ENCODE assay signal across 8 cellular contexts in genomic region chr3:136753112-136753939, GRCh38. TPM values are rescaled to one million over a fixed set of nuclear protein-coding genes. Genes with fewer than 3 reads are reported as not detected.
A peak's percentile ranks its signal among the peaks of the same experiment; 100 is the strongest.
DNase-seq lines count a peak whose midpoint lies in the region; ATAC-seq, FAIRE-seq and TF ChIP-seq lines count a peak whose summit lies in the region.

No MANE protein-coding gene starts in this region.

- H3K36me3 ChIP-seq in SK-N-MC (ENCODE audit: insufficient read depth, low read length) (no peaks in the 10 kb centered on the region), esophagus squamous epithelium (no peaks in the 10 kb centered on the region), osteoblast (ENCODE audit: insufficient read depth, low read length) (no peaks in the 10 kb centered on the region)

- H3K4me1 ChIP-seq in A549 = peaks cover 22% of the 10 kb centered on the region
- peaks cover 4 to 46% (median 23%) of the 10 kb centered on the region in 3 donors for H3K4me1 ChIP-seq in esophagus squamous epithelium
- H3K4me1 ChIP-seq in osteoblast (ENCODE audit: insufficient read depth, low read length) = peaks cover 26% of the 10 kb centered on the region

- H3K4me3 ChIP-seq in A549 (peak overlapping the region; percentile 57), GM12875 (ENCODE audit: low read depth, low read length) (peak overlapping the region; percentile 57), SK-N-MC (peak overlapping the region; percentile 94), esophagus squamous epithelium (peak overlapping the region; percentile 76 to 97 (median 84)), osteoblast (ENCODE audit: insufficient read depth, low read length) (peak overlapping the region; percentile 91)

- TF ChIP-seq POLR2A in A549 (IDR thresholded peaks at IDR 0.05; ENCODE audit: low read length) (no peak), esophagus squamous epithelium (IDR thresholded peaks at IDR 0.05) (no peak)

- 19% methylated on average over 13 of the region's 13 CpGs for WGBS in A549 (ENCODE audit: missing lambda C conversion rate)
- WGBS in esophagus squamous epithelium, 2 donors = 32 to 44% methylated on average over 13 of the region's 13 CpGs

- H3K27ac ChIP-seq in A549 = peak overlapping the region; percentile 93
- H3K27ac ChIP-seq in SK-N-MC = peak overlapping the region; percentile 97
- peak overlapping the region; percentile 98 to 100 (median 98) for H3K27ac ChIP-seq in esophagus squamous epithelium
- H3K27ac ChIP-seq in osteoblast (ENCODE audit: low read depth, low read length) = peak overlapping the region; percentile 98

- H3K79me2 ChIP-seq in osteoblast (ENCODE audit: insufficient read depth, low read length) = peaks cover 24% of the 10 kb centered on the region

- intact Hi-C loops in esophagus squamous epithelium (cut with DNase I) = no loop called here

- ATAC-seq in A549 = peak in 1 of 2 experiments; percentile 41; a peak in 3 of 6 replicates
- ATAC-seq in HG02884 (IDR thresholded peaks at IDR 0.05; ENCODE audit: unreplicated experiment) = no peak
- no peak for ATAC-seq in HG02870 (IDR thresholded peaks at IDR 0.05; ENCODE audit: unreplicated experiment)

- DNase-seq in A549 (ENCODE audit: low read depth in 1 of 2, low spot score in 1 of 2) = no peak
- DNase-seq in SK-N-MC (ENCODE audit: low read depth, low spot score) = no peak
- no peak for DNase-seq in esophagus squamous epithelium (lab: John Stamatoyannopoulos, UW)
- no peak for DNase-seq in osteoblast (ENCODE audit: insufficient read length, low spot score, missing footprints)
- DNase-seq in KBM-7 = no peak

- H3K9ac ChIP-seq in SK-N-MC (ENCODE audit: insufficient read length) = peak overlapping the region; percentile 99

- no peaks in the 10 kb centered on the region for H3K9me3 ChIP-seq in A549
- H3K9me3 ChIP-seq in SK-N-MC (ENCODE audit: low read depth, low read length) = no peaks in the 10 kb centered on the region
- no peaks in the 10 kb centered on the region for H3K9me3 ChIP-seq in esophagus squamous epithelium
- H3K9me3 ChIP-seq in osteoblast (ENCODE audit: low read depth, low read length) = no peaks in the 10 kb centered on the region

- peak overlapping the region; percentile 99 for H2AFZ ChIP-seq in osteoblast (ENCODE audit: low read length)

- in situ Hi-C loops in KBM-7 (cut with MboI; ENCODE audit: low pct_unique_long_range_greater_than_20kb, low sequenced_read_pairs) = loop anchor here (25.0 kb wide), 1 partner anchor 234 kb away; no protein-coding TSS in a partner anchor

- TF ChIP-seq EP300 in A549 (IDR thresholded peaks at IDR 0.05) = no peak

- POLR2A ChIA-PET in A549 (lab: Yijun Ruan, JAX) = interaction anchor here (0.9 to 2.6 kb wide), 17 partner anchors 12 to 683 kb away, joined by 3 to 38 read pairs (median 8); partner anchors contain the start of genes MSL2, NCK1 and SLC35G2

- TF ChIP-seq RAD21 in A549 (conservative IDR thresholded peaks at IDR 0.05 in 1 of 2, IDR thresholded peaks at IDR 0.05 in 1 of 2) = peak in 1 of 2 experiments; percentile 32; a peak in 1 of 5 replicates

- peak overlapping the region; percentile 79 for H3K4me2 ChIP-seq in A549
- peak overlapping the region; percentile 99 for H3K4me2 ChIP-seq in osteoblast (ENCODE audit: insufficient read depth, low read length)

- CTCF ChIA-PET in A549 (lab: Yijun Ruan, JAX) = interaction anchor here (0.6 to 2.6 kb wide), 29 partner anchors 12 to 683 kb away, joined by 3 to 45 read pairs (median 4); partner anchors contain the start of gene NCK1

- no peak for FAIRE-seq in A549 (lab: Jason Lieb, UNC)

- H3K27me3 ChIP-seq in esophagus squamous epithelium (no peaks in the 10 kb centered on the region), osteoblast (ENCODE audit: insufficient read depth, low read length) (no peaks in the 10 kb centered on the region)

- H4K20me1 ChIP-seq in osteoblast (ENCODE audit: insufficient read depth, low read length) = no peaks in the 10 kb centered on the region

- TF ChIP-seq CTCF in A549 (IDR thresholded peaks at IDR 0.05) (0 out of 3 replicates have a peak, but pooled peaks have one; percentile 5), GM12875 (IDR thresholded peaks at IDR 0.05; ENCODE audit: borderline replicate concordance, insufficient read depth, low read depth, low read length) (no peak), esophagus squamous epithelium (IDR thresholded peaks at IDR 0.05) (peak in 1 of 6 experiments; percentile 24), osteoblast (IDR thresholded peaks at IDR 0.05; ENCODE audit: extremely low read depth, low read depth, low read length) (peak; percentile 38)

TF ChIP-seq in A549, 52 proteins besides CTCF, POLR2A, EP300 and RAD21:
- TF ChIP-seq PBX3 (IDR thresholded peaks at IDR 0.05) = no peak
- 0 out of 3 replicates have a peak, but pooled peaks have one; percentile 13 for TF ChIP-seq SMC3 (IDR thresholded peaks at IDR 0.05)
- TF ChIP-seq FOSB (CRISPR knock-in tag; IDR thresholded peaks at IDR 0.05) = no peak
- TF ChIP-seq HOXB5 (CRISPR knock-in tag; IDR thresholded peaks at IDR 0.05) = no peak
- TF ChIP-seq PHF8 (IDR thresholded peaks at IDR 0.05; ENCODE audit: borderline replicate concordance, low read depth) = peak; percentile 19; the same call in 1 of the 2 replicates
- TF ChIP-seq, protein P1, sequence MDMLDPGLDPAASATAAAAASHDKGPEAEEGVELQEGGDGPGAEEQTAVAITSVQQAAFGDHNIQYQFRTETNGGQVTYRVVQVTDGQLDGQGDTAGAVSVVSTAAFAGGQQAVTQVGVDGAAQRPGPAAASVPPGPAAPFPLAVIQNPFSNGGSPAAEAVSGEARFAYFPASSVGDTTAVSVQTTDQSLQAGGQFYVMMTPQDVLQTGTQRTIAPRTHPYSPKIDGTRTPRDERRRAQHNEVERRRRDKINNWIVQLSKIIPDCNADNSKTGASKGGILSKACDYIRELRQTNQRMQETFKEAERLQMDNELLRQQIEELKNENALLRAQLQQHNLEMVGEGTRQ (IDR thresholded peaks at IDR 0.05) = no peak
- no peak for TF ChIP-seq ELK1 (IDR thresholded peaks at IDR 0.05; ENCODE audit: low read depth, low read length)

RNA-seq across cellular contexts. Expression of gene STAG1, which starts 1.1 kb away (rescaled TPM):
- polyA plus RNA-seq in A549 (2011; rRNA removed) (14.8 and 19.2 TPM in 2 replicates), A549 (2017; fragmentation: RNase III; extraction: RNeasy Plus Mini Kit Qiagen cat#74134 plus additional on column Dnase treatment) (10.8 to 12.8 TPM (median 11.3 TPM) in 3 replicates)
- 2.9 and 3.0 TPM in 2 replicates for polyA plus RNA-seq in A549 (2012; cell fraction: cytosol; rRNA removed)
- 1.9 and 3.0 TPM in 2 replicates for polyA plus RNA-seq in A549 (2012; cell fraction: nucleus; rRNA removed)
- polyA minus RNA-seq in A549 (2011; rRNA and poly(A)+ RNA removed) = 10.9 and 11.6 TPM in 2 replicates
- total RNA-seq in esophagus squamous epithelium (10 to 100 TPM; 10.9 to 42.9 (median 24.9) TPM), osteoblast (56.9 and 58.6 TPM in 2 replicates)
